In the genomic region with DNA sequence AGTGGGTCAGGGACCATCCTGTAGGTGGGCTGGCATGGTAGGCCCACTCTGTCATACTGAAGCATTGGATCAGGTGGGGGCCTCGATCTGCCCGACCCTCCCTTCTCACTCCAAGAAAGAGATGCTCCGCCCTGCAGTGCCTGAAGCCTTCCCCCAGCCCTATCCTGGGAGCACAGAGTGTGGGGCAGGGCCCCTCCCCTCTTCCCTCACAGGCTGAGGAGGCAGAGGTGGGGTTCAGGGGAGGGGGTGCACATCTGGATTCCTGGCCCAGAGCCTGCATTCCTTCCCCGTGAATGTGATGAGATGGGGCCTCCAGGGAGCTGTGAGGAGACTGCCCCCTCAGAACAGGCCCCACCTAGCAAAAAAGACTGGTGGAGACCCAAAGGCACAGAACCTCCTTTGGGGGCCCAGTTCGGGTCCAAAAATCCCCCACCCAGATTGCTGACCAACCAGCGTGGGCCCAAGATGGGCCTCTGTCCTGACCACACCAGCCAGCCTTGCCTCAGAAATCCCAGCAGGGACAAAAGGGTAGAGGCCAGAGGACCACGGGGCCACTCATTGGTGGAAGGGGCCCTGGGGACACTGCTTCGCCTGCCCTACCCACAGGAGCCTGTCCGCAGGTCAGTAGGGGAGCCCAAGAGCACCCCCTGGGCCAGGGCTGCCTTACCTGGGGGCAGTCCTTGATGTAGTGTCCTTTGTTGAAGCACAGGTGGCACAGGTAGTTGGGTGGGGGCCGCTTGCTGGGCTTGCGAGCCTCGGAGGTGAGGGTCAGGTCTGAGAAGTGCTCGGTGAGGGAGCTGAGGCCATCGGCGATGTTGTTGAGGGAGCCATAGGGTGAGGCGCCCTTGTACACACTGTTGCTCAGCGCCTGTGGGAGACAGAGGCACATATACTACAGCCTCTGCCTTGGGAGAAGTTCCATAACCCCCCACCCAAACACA, we compare ENCODE assay signal across 1 cellular context.
TF ChIP-seq lines count a peak whose summit lies in the region.

No MANE protein-coding gene starts in this region.

TF ChIP-seq in HepG2, 621 proteins besides CTCF, POLR2A, EP300 and RAD21:
- TF ChIP-seq MIER2 (CRISPR knock-in tag; IDR thresholded peaks at IDR 0.05) (no peak), AKAP8 (CRISPR knock-in tag; IDR thresholded peaks at IDR 0.05) (no peak), RXRB (CRISPR knock-in tag; IDR thresholded peaks at IDR 0.05; ENCODE audit: borderline replicate concordance) (no peak), ZNF619 (CRISPR knock-in tag; IDR thresholded peaks at IDR 0.05) (no peak), MZF1 (CRISPR knock-in tag; IDR thresholded peaks at IDR 0.05; ENCODE audit: borderline replicate concordance) (no peak), GFI1 (CRISPR knock-in tag; IDR thresholded peaks at IDR 0.05; ENCODE audit: borderline replicate concordance) (no peak), ZNF44 (CRISPR knock-in tag; IDR thresholded peaks at IDR 0.05) (no peak), ISX (CRISPR knock-in tag; conservative IDR thresholded peaks at IDR 0.05) (no peak), MBD4 (IDR thresholded peaks at IDR 0.05; ENCODE audit: borderline replicate concordance, low read length) (no peak), MED8 (CRISPR knock-in tag; IDR thresholded peaks at IDR 0.05; ENCODE audit: insufficient replicate concordance) (no peak), ZNF343 (CRISPR knock-in tag; IDR thresholded peaks at IDR 0.05) (no peak), NCOA5 (CRISPR knock-in tag; IDR thresholded peaks at IDR 0.05) (no peak), MAF1 (CRISPR knock-in tag; IDR thresholded peaks at IDR 0.05; ENCODE audit: borderline replicate concordance) (no peak)
